8 cellular contexts compared by ENCODE assay signal in genomic region chr11:67277231-67277961, GRCh38. TPM values are rescaled to one million over a fixed set of nuclear protein-coding genes. Genes with fewer than 3 reads are reported as not detected.
A peak's percentile ranks its signal among the peaks of the same experiment; 100 is the strongest.
DNase-seq lines count a peak whose midpoint lies in the region; ATAC-seq, FAIRE-seq and TF ChIP-seq lines count a peak whose summit lies in the region.

No MANE protein-coding gene starts in this region.

- H3K27me3 ChIP-seq in pancreas (no peaks in the 10 kb centered on the region), upper lobe of left lung (no peaks in the 10 kb centered on the region)

- H3K27ac ChIP-seq in pancreas (peak overlapping the region in 3 of 4 donors; percentile 49 to 76 (median 59)), upper lobe of left lung (peak overlapping the region; percentile 92 to 99 (median 97))

- FAIRE-seq in pancreas (lab: Jason Lieb, UNC): no peak

- H3K9me3 ChIP-seq in pancreas: no peaks in the 10 kb centered on the region
- H3K9me3 ChIP-seq in upper lobe of left lung: no peaks in the 10 kb centered on the region

- H3K36me3 ChIP-seq in pancreas (peaks cover 0 to 33% (median 24%) of the 10 kb centered on the region in 3 donors), upper lobe of left lung (peaks cover 27 to 48% (median 38%) of the 10 kb centered on the region in 4 donors)

- WGBS in pancreas, 2 donors: 72 to 73% methylated on average over 23 to 24 of the region's 24 CpGs
- 13% methylated on average over 5 to 23 of the region's 24 CpGs for WGBS in upper lobe of left lung, 2 donors

- peak in 1 of 4 donors; percentile 49 for TF ChIP-seq POLR2A in upper lobe of left lung (IDR thresholded peaks at IDR 0.05)

- H3K4me3 ChIP-seq in fibroblast of the aortic adventitia (ENCODE audit: low read depth, low read length) (peak overlapping the region; percentile 57), pancreas (peak overlapping the region in 1 of 4 donors; percentile 26), upper lobe of left lung (peak overlapping the region in 3 of 4 donors; percentile 6 to 36 (median 33))

- peak; percentile 77 for ATAC-seq in GM19043 (IDR thresholded peaks at IDR 0.05; ENCODE audit: low read depth, unreplicated experiment)
- peak; percentile 64 for ATAC-seq in HG03196 (IDR thresholded peaks at IDR 0.05; ENCODE audit: unreplicated experiment)
- peak in 3 of 4 donors; percentile 64 to 78 (median 76) for ATAC-seq in pancreas
- ATAC-seq in upper lobe of left lung (ENCODE audit: low FRiP score in 2 of 2): peak; percentile 88 to 93

- intact Hi-C loops in pancreas (cut with DNase I): no loop called here

- DNase-seq in AG08396 (ENCODE audit: low spot score) (peak; percentile 87), OCI-M2 (lab: John Stamatoyannopoulos, UW; ENCODE audit: unreplicated experiment) (peak; percentile 52), activated T-helper 1 cell treated with Interleukin-2 at 50 U/mL for 16 hours (ENCODE audit: low read depth) (peak; percentile 90), fibroblast of the aortic adventitia (ENCODE audit: low read depth) (peak; percentile 76), pancreas (peak in 4 of 6 donors; percentile 45 to 76 (median 69)), upper lobe of left lung (peak; percentile 94 to 98)

- TF ChIP-seq CTCF in fibroblast of the aortic adventitia (IDR thresholded peaks at IDR 0.05; ENCODE audit: insufficient read depth, low read length) (no peak), pancreas (IDR thresholded peaks at IDR 0.05) (no peak), upper lobe of left lung (IDR thresholded peaks at IDR 0.05) (no peak)

- H3K4me1 ChIP-seq in pancreas (peaks cover 0 to 17% (median 0%) of the 10 kb centered on the region in 3 donors), upper lobe of left lung (peaks cover 68 to 89% (median 78%) of the 10 kb centered on the region in 4 donors)

- peak in 1 of 4 donors; percentile 50 for TF ChIP-seq EP300 in upper lobe of left lung (IDR thresholded peaks at IDR 0.05)

RNA-seq across cellular contexts. Expression of gene GRK2, which starts 11.1 kb away (rescaled TPM):
- total RNA-seq in fibroblast of the aortic adventitia (ENCODE audit: low replicate concordance) (10.1 and 21.5 TPM in 2 replicates), pancreas (10 to 100 TPM; 19.1 to 31.9 (median 21.5) TPM), upper lobe of left lung (100 to 1,000 TPM in 4 of 6 donors, 10 to 100 TPM in 2; 76.9 to 232 (median 117) TPM)
- 10 to 100 TPM; 52.8 to 60.6 TPM for polyA plus RNA-seq in pancreas

RNA-seq across cellular contexts. Expression of gene ANKRD13D, which starts 11.7 kb away (rescaled TPM):
- total RNA-seq in fibroblast of the aortic adventitia (ENCODE audit: low replicate concordance) (12.1 and 25.3 TPM in 2 replicates), pancreas (10 to 100 TPM in 5 of 6 donors, 1 to 10 TPM in 1; 9.8 to 31.3 (median 12.3) TPM), upper lobe of left lung (100 to 1,000 TPM in 2 of 6 donors, 10 to 100 TPM in 4; 47.4 to 221 (median 78.3) TPM)
- 10 to 100 TPM; 60.0 to 60.7 TPM for polyA plus RNA-seq in pancreas

RNA-seq across cellular contexts. Expression of gene SSH3, which starts 25.9 kb away (rescaled TPM):
- total RNA-seq in fibroblast of the aortic adventitia (ENCODE audit: low replicate concordance) (11.7 and 12.3 TPM in 2 replicates), pancreas (10 to 100 TPM; 15.2 to 29.1 (median 21.2) TPM), upper lobe of left lung (10 to 100 TPM; 35.9 to 99.2 (median 53.8) TPM)
- 10 to 100 TPM; 29.0 to 29.2 TPM for polyA plus RNA-seq in pancreas
